Comparison of ENCODE assay signal across 1 cellular context in genomic region chr17:76451480-76451879, GRCh38.
TF ChIP-seq lines count a peak whose summit lies in the region.

No MANE protein-coding gene starts in this region.

TF ChIP-seq in HCT116, 20 proteins besides CTCF, POLR2A, EP300 and RAD21 (continued from another document):
- TF ChIP-seq ZBTB33 (IDR thresholded peaks at IDR 0.05; ENCODE audit: extremely low read depth, insufficient replicate concordance, low read length) (no peak), SIN3A (IDR thresholded peaks at IDR 0.05; ENCODE audit: low read depth) (no peak), YY1 (IDR thresholded peaks at IDR 0.05; ENCODE audit: extremely low read depth, insufficient replicate concordance, low read depth, low read length) (no peak)
